In genomic region chr11:47848636-47849155, GRCh38 we compare ENCODE assay signal across 8 cellular contexts. TPM values are rescaled to one million over a fixed set of nuclear protein-coding genes. Genes with fewer than 3 reads are reported as not detected.
DNase-seq lines count a peak whose midpoint lies in the region; TF ChIP-seq lines count a peak whose summit lies in the region.

No MANE protein-coding gene starts in this region.

- H3K36me3 ChIP-seq in trophoblast cell (ENCODE audit: control insufficient read depth in 1 of 2, insufficient read depth in 2 of 2, low read length in 2 of 2) = peaks cover 4 to 6% of the 10 kb centered on the region in 2 experiments

- peaks cover 7% of the 10 kb centered on the region for H3K36me3 Mint-ChIP-seq in activated naive CD4-positive, alpha-beta T cell treated with anti-CD3 and anti-CD28 coated beads, Interleukin-2, amount 50 U/mL, for 24 hours

- no peaks in the 10 kb centered on the region for H3K27me3 ChIP-seq in trophoblast cell (ENCODE audit: insufficient read depth, low read length)

- no peak for TF ChIP-seq POLR2A in NB4 (IDR thresholded peaks at IDR 0.05; ENCODE audit: extremely low read depth, insufficient read length)

- peak overlapping the region; percentile 98 for H3K4ac ChIP-seq in trophoblast cell (ENCODE audit: low read depth, low read length)

- peak overlapping the region; percentile 90 for H4K8ac ChIP-seq in trophoblast cell (ENCODE audit: low read depth, low read length)

- peak overlapping the region; percentile 89 for H3K14ac ChIP-seq in trophoblast cell (ENCODE audit: low read length)

- H3K4me2 ChIP-seq in trophoblast cell (ENCODE audit: low read length) = peak overlapping the region; percentile 69

- H3K79me1 ChIP-seq in trophoblast cell (ENCODE audit: low read length) = peaks cover 13% of the 10 kb centered on the region

- H3K4me3 ChIP-seq in NB4 (ENCODE audit: low read depth, low read length) = peak overlapping the region; percentile 97
- H3K4me3 ChIP-seq in trophoblast cell (ENCODE audit: low read depth, low read length) = peak overlapping the region; percentile 98

- no peak for TF ChIP-seq CTCF in NB4 (IDR thresholded peaks at IDR 0.05; ENCODE audit: low read depth, low read length)

- peak overlapping the region; percentile 84 for H2BK5ac ChIP-seq in trophoblast cell (ENCODE audit: low read depth, low read length, poor library complexity)

- H4K91ac ChIP-seq in trophoblast cell (ENCODE audit: low read depth, low read length) = peak overlapping the region; percentile 97

- peaks cover 0 to 7% of the 10 kb centered on the region in 2 experiments for H3K4me1 ChIP-seq in trophoblast cell (ENCODE audit: control insufficient read depth in 1 of 2, insufficient read depth in 2 of 2, low read length in 2 of 2)

- peak overlapping the region; percentile 91 for H3K18ac ChIP-seq in trophoblast cell (ENCODE audit: low read length)

- H3K9me3 Mint-ChIP-seq in activated naive CD4-positive, alpha-beta T cell treated with anti-CD3 and anti-CD28 coated beads, Interleukin-2, amount 50 U/mL, for 24 hours = no peaks in the 10 kb centered on the region

- H2AFZ ChIP-seq in trophoblast cell (ENCODE audit: insufficient read depth, low read length, poor library complexity) = peak overlapping the region; percentile 68

- peak overlapping the region; percentile 10 for H4K12ac ChIP-seq in trophoblast cell (ENCODE audit: low read depth, low read length)

- peak overlapping the region; percentile 1 for H2AK5ac ChIP-seq in trophoblast cell (ENCODE audit: low read length)

- H3K9me3 ChIP-seq in trophoblast cell (ENCODE audit: insufficient read depth, low read depth, low read length) = no peaks in the 10 kb centered on the region

- H3K4me3 Mint-ChIP-seq in activated naive CD4-positive, alpha-beta T cell treated with anti-CD3 and anti-CD28 coated beads, Interleukin-2, amount 50 U/mL, for 24 hours = peak overlapping the region; percentile 99

- H3K23ac ChIP-seq in trophoblast cell (ENCODE audit: low read length) = no peak overlapping the region

- DNase-seq in activated naive CD4-positive, alpha-beta T cell treated with anti-CD3 and anti-CD28 coated beads, Interleukin-2, amount 50 U/mL, for 16 hours = no peak
- DNase-seq in NB4 (ENCODE audit: low read depth) = no peak
- DNase-seq in epithelial cell of prostate (ENCODE audit: low read depth, low spot score) = no peak
- peak in 1 of 2 donors; percentile 13 for DNase-seq in trophoblast cell
- no peak for DNase-seq in NCI-H1930 (lab: John Stamatoyannopoulos, UW)
- DNase-seq in 8988T = no peak
- DNase-seq in NCI-H1694 treated with DMSO at 0.1 percent for 48 hours (lab: John Stamatoyannopoulos, UW) = no peak

- peak overlapping the region; percentile 56 for H2BK12ac ChIP-seq in trophoblast cell (ENCODE audit: low read length)

- no CpG with 5 or more reads among the region's 22 CpGs for WGBS in trophoblast cell (ENCODE audit: extremely low coverage, insufficient coverage, insufficient read length)

- H3K4me1 Mint-ChIP-seq in activated naive CD4-positive, alpha-beta T cell treated with anti-CD3 and anti-CD28 coated beads, Interleukin-2, amount 50 U/mL, for 24 hours = peaks cover 51% of the 10 kb centered on the region

- peaks cover 11% of the 10 kb centered on the region for H3K79me2 ChIP-seq in trophoblast cell (ENCODE audit: control insufficient read depth, insufficient read depth, low read length, poor library complexity)

- H3K9ac ChIP-seq in trophoblast cell (ENCODE audit: low read length) = peak overlapping the region; percentile 20

- peak overlapping the region; percentile 100 for H3K27ac Mint-ChIP-seq in activated naive CD4-positive, alpha-beta T cell treated with anti-CD3 and anti-CD28 coated beads, Interleukin-2, amount 50 U/mL, for 24 hours

- H3K27ac ChIP-seq in epithelial cell of prostate = peak overlapping the region; percentile 73
- H3K27ac ChIP-seq in trophoblast cell (ENCODE audit: low read depth, low read length) = peak overlapping the region; percentile 87

- H2BK120ac ChIP-seq in trophoblast cell (ENCODE audit: insufficient read depth, low read length, poor library complexity) = peak overlapping the region; percentile 8

- no peaks in the 10 kb centered on the region for H3K27me3 Mint-ChIP-seq in activated naive CD4-positive, alpha-beta T cell treated with anti-CD3 and anti-CD28 coated beads, Interleukin-2, amount 50 U/mL, for 24 hours

RNA-seq across cellular contexts. Expression of gene NUP160, which starts 0.5 kb away (rescaled TPM):
- 27.6 and 28.4 TPM in 2 replicates for polyA plus RNA-seq in trophoblast cell (2013)
